In the genomic region with DNA sequence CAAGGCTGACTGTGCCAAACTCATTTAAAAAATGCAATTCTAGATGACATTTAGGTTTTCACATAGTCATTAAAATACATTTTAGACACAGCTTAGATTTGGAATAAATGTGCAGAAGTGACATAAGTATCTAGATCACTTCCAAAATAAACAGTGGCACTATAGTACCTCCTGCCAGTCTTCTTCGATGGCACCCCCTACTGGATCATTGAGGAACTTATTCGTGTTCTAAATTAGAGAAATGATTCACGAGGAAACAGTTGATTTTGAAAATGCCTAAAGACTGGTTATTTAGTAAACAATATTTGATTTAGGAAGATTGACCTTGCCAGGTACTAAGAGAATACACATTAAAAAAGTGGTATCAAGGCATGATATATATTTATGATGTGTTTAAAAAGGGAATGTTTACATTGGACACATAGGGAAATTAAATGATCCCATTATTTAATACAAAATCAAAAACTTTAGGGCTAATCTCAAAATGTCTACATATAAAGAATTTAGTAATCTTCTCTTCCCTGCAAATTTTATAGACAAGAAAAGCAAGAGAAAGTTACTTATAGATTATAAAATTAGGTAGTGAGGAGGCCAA, we compare ENCODE assay signal across 7 cellular contexts.
DNase-seq lines count a peak whose midpoint lies in the region; ATAC-seq, FAIRE-seq and TF ChIP-seq lines count a peak whose summit lies in the region.

No MANE protein-coding gene starts in this region.

- TF ChIP-seq CTCF in GM20000 (IDR thresholded peaks at IDR 0.05; ENCODE audit: extremely low read depth, missing control alignments) = peak; percentile 55
- peak; percentile 92 for TF ChIP-seq CTCF in endodermal cell (conservative IDR thresholded peaks at IDR 0.05)

- H3K9ac ChIP-seq in endodermal cell (ENCODE audit: extremely low read depth, low read length, poor library complexity, severe bottlenecking) = no peak overlapping the region

- H3K9me3 ChIP-seq in endodermal cell (ENCODE audit: control insufficient read depth, low read length) = no peaks in the 10 kb centered on the region

- H3K27ac Mint-ChIP-seq in endodermal cell = no peak overlapping the region

- FAIRE-seq in HTR-8/SVneo (lab: Jason Lieb, UNC) (no peak), RCC 7860 (lab: Jason Lieb, UNC) (peak; percentile 79)

- no peaks in the 10 kb centered on the region for H3K27me3 ChIP-seq in endodermal cell (ENCODE audit: control insufficient read depth, insufficient read depth, low read length, poor library complexity, severe bottlenecking)

- H3K4me1 Mint-ChIP-seq in endodermal cell = no peaks in the 10 kb centered on the region

- no peaks in the 10 kb centered on the region for H3K36me3 Mint-ChIP-seq in endodermal cell (ENCODE audit: low read depth)

- no peaks in the 10 kb centered on the region for H3K4me1 ChIP-seq in endodermal cell (ENCODE audit: control insufficient read depth, insufficient read depth, low read length)

- WGBS in endodermal cell (ENCODE audit: insufficient coverage in 1 of 2, insufficient read length in 1 of 2), 2 experiments = 17 to 20% methylated on average over 2 to 3 of the region's 3 CpGs

- DNase-seq in EL = peak; percentile 58
- DNase-seq in GM20000 (ENCODE audit: low spot score) = peak; percentile 23
- peak; percentile 30 for DNase-seq in HTR-8/SVneo (ENCODE audit: insufficient read length, low spot score)
- DNase-seq in RCC 7860 (ENCODE audit: low spot score) = peak; percentile 35
- DNase-seq in endodermal cell = peak; percentile 66
- peak; percentile 79 for DNase-seq in myocyte (ENCODE audit: low read depth)

- no peaks in the 10 kb centered on the region for H3K27me3 Mint-ChIP-seq in endodermal cell (ENCODE audit: insufficient read depth)

- H3K4me3 Mint-ChIP-seq in endodermal cell = no peak overlapping the region

- no peak overlapping the region for H3K27ac ChIP-seq in endodermal cell (ENCODE audit: low read depth, low read length)

- no peak for ATAC-seq in HG03097 (IDR thresholded peaks at IDR 0.05; ENCODE audit: low FRiP score, unreplicated experiment)

- peaks cover 2% of the 10 kb centered on the region for H3K9me3 Mint-ChIP-seq in endodermal cell

- H3K4me3 ChIP-seq in endodermal cell (ENCODE audit: low read length) = no peak overlapping the region

- no peaks in the 10 kb centered on the region for H3K36me3 ChIP-seq in endodermal cell (ENCODE audit: control insufficient read depth, insufficient read depth, low read length)

Comparison
In these comparisons a context has a peak if more than half of its experiments do, and no peak if none do; other contexts are left out.
1. DNase-seq: peak in every context shown above with its lines; median percentile 79 in myocyte; 66 in endodermal cell; 58 in EL; 35 in RCC 7860; 30 in HTR-8/SVneo; 23 in GM20000.